Comparison of ENCODE assay signal across 12 cellular contexts in the genomic region with DNA sequence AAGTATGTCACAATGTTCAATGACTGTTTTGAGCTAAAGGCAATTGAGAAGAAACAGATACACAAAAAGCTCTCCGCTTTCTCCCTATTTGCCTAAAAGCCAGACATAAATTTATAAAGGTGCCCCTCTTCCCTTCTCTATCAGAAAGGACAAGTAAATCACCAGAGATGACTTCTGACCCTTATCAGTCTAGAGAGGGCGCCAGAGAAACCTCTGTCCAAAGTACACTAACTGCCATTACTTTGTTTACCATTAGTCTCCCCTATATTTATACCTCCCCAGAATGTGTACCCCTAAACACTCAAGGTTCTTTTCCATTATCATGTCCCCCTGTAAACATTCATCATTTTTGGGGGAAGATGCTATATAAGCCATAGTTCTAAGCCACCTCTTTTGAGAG. TPM values are rescaled to one million over a fixed set of nuclear protein-coding genes. Genes with fewer than 3 reads are reported as not detected.
DNase-seq lines count a peak whose midpoint lies in the region; ATAC-seq and TF ChIP-seq lines count a peak whose summit lies in the region.
"Had no signal": no experiment of that assay in that cellular context is flagged by ENCODE, and none has a peak within 500 bp of the region (broad histone marks: within the 10 kb centered on the region; RNA-seq: fewer than 3 reads in every experiment).

No MANE protein-coding gene starts in this region.

- no peaks in the 10 kb centered on the region for H3K27me3 ChIP-seq in naive thymus-derived CD4-positive, alpha-beta T cell (ENCODE audit: control insufficient read depth in 2 of 2, insufficient read depth in 2 of 2, low read length in 2 of 2)

- no peaks in the 10 kb centered on the region for H3K27me3 Mint-ChIP-seq in activated CD4-positive, alpha-beta T cell treated with anti-CD3 and anti-CD28 coated beads, Interleukin-2, amount 10 ng/mL, durations not matched to agents 7 days and 5 days
- no peaks in the 10 kb centered on the region for H3K27me3 Mint-ChIP-seq in naive thymus-derived CD4-positive, alpha-beta T cell
- H3K27me3 Mint-ChIP-seq: activated naive CD8-positive, alpha-beta T cell treated with anti-CD3 and anti-CD28 coated beads for 36 hours had no signal

- CTCF ChIA-PET in activated CD4-positive, alpha-beta T cell treated with anti-CD3 and anti-CD28 coated beads, Interleukin-2, amount 10 ng/mL, durations not matched to agents 7 days and 5 days (lab: Charles Lee), result interaction anchor here (0.6 kb wide), 1 partner anchor 49 kb away, joined by 3 read pairs; a partner anchor contains a TSS
- CTCF ChIA-PET in naive thymus-derived CD4-positive, alpha-beta T cell (lab: Charles Lee), result interaction anchor here (0.6 to 3.3 kb wide), 3 partner anchors 14 to 64 kb away, joined by 3 to 15 read pairs (median 7); no protein-coding TSS in a partner anchor

- POLR2A ChIA-PET in activated CD4-positive, alpha-beta T cell treated with anti-CD3 and anti-CD28 coated beads, Interleukin-2, amount 10 ng/mL, durations not matched to agents 7 days and 5 days (lab: Charles Lee), result no interaction called here
- POLR2A ChIA-PET in naive thymus-derived CD4-positive, alpha-beta T cell (lab: Charles Lee), result interaction anchor here (5.9 kb wide), 1 partner anchor 49 kb away, joined by 57 read pairs; a partner anchor contains a TSS

- H3K4me1 Mint-ChIP-seq in activated CD4-positive, alpha-beta T cell treated with anti-CD3 and anti-CD28 coated beads, Interleukin-2, amount 10 ng/mL, durations not matched to agents 7 days and 5 days, result peaks cover 2% of the 10 kb centered on the region
- peaks cover 6 to 42% (median 24%) of the 10 kb centered on the region in 7 donors for H3K4me1 Mint-ChIP-seq in naive thymus-derived CD4-positive, alpha-beta T cell

- ATAC-seq in HG02623 (IDR thresholded peaks at IDR 0.05; ENCODE audit: unreplicated experiment) (peak; percentile 57), SK-N-SH treated with all-trans-retinoic acid at 6 μM for 48 hours (0 out of 3 replicates have a peak, but pooled peaks have one; percentile 54), GM21825 (IDR thresholded peaks at IDR 0.05; ENCODE audit: unreplicated experiment) (no peak)
- peak; percentile 50 for ATAC-seq in naive thymus-derived CD4-positive, alpha-beta T cell

- H3K4me3 ChIP-seq in naive thymus-derived CD4-positive, alpha-beta T cell (ENCODE audit: low read length), result no peak overlapping the region
- H3K4me3 ChIP-seq: thoracic aorta had no signal

- no peaks in the 10 kb centered on the region for H3K4me1 ChIP-seq in naive thymus-derived CD4-positive, alpha-beta T cell (ENCODE audit: control insufficient read depth in 2 of 2, insufficient read depth in 2 of 2, low read length in 2 of 2)

- H3K27ac Mint-ChIP-seq in activated CD4-positive, alpha-beta T cell treated with anti-CD3 and anti-CD28 coated beads, Interleukin-2, amount 10 ng/mL, durations not matched to agents 7 days and 5 days, result no peak overlapping the region
- peak overlapping the region in 3 of 9 donors; percentile 12 to 40 (median 28) for H3K27ac Mint-ChIP-seq in naive thymus-derived CD4-positive, alpha-beta T cell
- H3K27ac Mint-ChIP-seq: activated naive CD8-positive, alpha-beta T cell treated with anti-CD3 and anti-CD28 coated beads for 36 hours had no signal

- intact Hi-C loops in naive thymus-derived CD4-positive, alpha-beta T cell (cut with micrococcal nuclease), result loop anchor here (1.0 to 5.0 kb wide), 5 partner anchors 14 to 49 kb away; no protein-coding TSS in a partner anchor

- no peaks in the 10 kb centered on the region for H3K36me3 Mint-ChIP-seq in activated CD4-positive, alpha-beta T cell treated with anti-CD3 and anti-CD28 coated beads, Interleukin-2, amount 10 ng/mL, durations not matched to agents 7 days and 5 days (ENCODE audit: low read depth)
- H3K36me3 Mint-ChIP-seq in naive thymus-derived CD4-positive, alpha-beta T cell, result peaks cover 0 to 8% (median 0%) of the 10 kb centered on the region in 5 donors

- no peak overlapping the region for H3K4me3 Mint-ChIP-seq in activated CD4-positive, alpha-beta T cell treated with anti-CD3 and anti-CD28 coated beads, Interleukin-2, amount 10 ng/mL, durations not matched to agents 7 days and 5 days
- H3K4me3 Mint-ChIP-seq in naive thymus-derived CD4-positive, alpha-beta T cell, result no peak overlapping the region
- H3K4me3 Mint-ChIP-seq: activated naive CD8-positive, alpha-beta T cell treated with anti-CD3 and anti-CD28 coated beads for 36 hours had no signal

- no peaks in the 10 kb centered on the region for H3K9me3 Mint-ChIP-seq in activated CD4-positive, alpha-beta T cell treated with anti-CD3 and anti-CD28 coated beads, Interleukin-2, amount 10 ng/mL, durations not matched to agents 7 days and 5 days
- no peaks in the 10 kb centered on the region for H3K9me3 Mint-ChIP-seq in naive thymus-derived CD4-positive, alpha-beta T cell
- H3K9me3 Mint-ChIP-seq: activated naive CD8-positive, alpha-beta T cell treated with anti-CD3 and anti-CD28 coated beads for 36 hours had no signal

- H3K27ac ChIP-seq in naive thymus-derived CD4-positive, alpha-beta T cell (ENCODE audit: low read depth, low read length), result no peak overlapping the region
- H3K27ac ChIP-seq: thoracic aorta had no signal

- no peaks in the 10 kb centered on the region for H3K9me3 ChIP-seq in naive thymus-derived CD4-positive, alpha-beta T cell (ENCODE audit: control insufficient read depth in 2 of 3, low read length in 3 of 3)
- H3K9me3 ChIP-seq: thoracic aorta had no signal

- H3K36me3 ChIP-seq in naive thymus-derived CD4-positive, alpha-beta T cell (ENCODE audit: control insufficient read depth in 2 of 3, insufficient read depth in 3 of 3, low read length in 3 of 3), result no peaks in the 10 kb centered on the region
- H3K36me3 ChIP-seq: thoracic aorta had no signal

- peak; percentile 7 for DNase-seq in activated CD4-positive, alpha-beta T cell treated with anti-CD3 and anti-CD28 coated beads, Interleukin-2, amount 10 ng/mL, durations not matched to agents 7 days and 5 days
- no peak for DNase-seq in activated CD4-positive, alpha-beta T cell treated with anti-CD3 and anti-CD28 coated beads for 1 hour
- DNase-seq in naive thymus-derived CD4-positive, alpha-beta T cell, result peak in 1 of 9 donors; percentile 15
- DNase-seq in stimulated activated naive CD4-positive, alpha-beta T cell (lab: John Stamatoyannopoulos, UW), result no peak
- no peak for DNase-seq in DMS114 treated with DMSO at 0.1 percent for 48 hours (lab: John Stamatoyannopoulos, UW; ENCODE audit: unreplicated experiment)
- DNase-seq: activated naive CD8-positive, alpha-beta T cell treated with anti-CD3 and anti-CD28 coated beads for 36 hours; NCI-H2029; T-helper 9 cell had no signal

TF ChIP-seq in SK-N-SH treated with all-trans-retinoic acid at 6 μM for 48 hours, 23 proteins besides CTCF, POLR2A, EP300 and RAD21:
- TF ChIP-seq TOX (CRISPR knock-in tag; IDR thresholded peaks at IDR 0.05; ENCODE audit: borderline replicate concordance), result no peak
- TF ChIP-seq ZNF8 (CRISPR knock-in tag; IDR thresholded peaks at IDR 0.05), result no peak
- no peak for TF ChIP-seq CSDC2 (CRISPR knock-in tag; IDR thresholded peaks at IDR 0.05)
- no peak for TF ChIP-seq SNAI2 (CRISPR knock-in tag; IDR thresholded peaks at IDR 0.05)

RNA-seq across cellular contexts. Expression of a gene that starts 49.3 kb away (rescaled TPM):
- total RNA-seq in activated CD4-positive, alpha-beta T cell treated with anti-CD3 and anti-CD28 coated beads, Interleukin-2, amount 10 ng/mL, durations not matched to agents 7 days and 5 days, result 10 to 100 TPM; 11.8 to 13.2 TPM
- 10 to 100 TPM; 18.2 to 32.9 (median 26.3) TPM for total RNA-seq in naive thymus-derived CD4-positive, alpha-beta T cell
- 10 to 100 TPM; 19.8 to 30.1 TPM for polyA plus RNA-seq in naive thymus-derived CD4-positive, alpha-beta T cell
